ENCODE assay signal across 11 cellular contexts in genomic region chr20:35246723-35247122, GRCh38. TPM values are rescaled to one million over a fixed set of nuclear protein-coding genes. Genes with fewer than 3 reads are reported as not detected.
"Had no signal": no experiment of that assay in that cellular context is flagged by ENCODE, and none has a peak within 500 bp of the region (broad histone marks: within the 10 kb centered on the region; RNA-seq: fewer than 3 reads in every experiment).

No MANE protein-coding gene starts in this region.

- ATAC-seq: HCT116 had no signal

- H3K4me3 ChIP-seq: GM23248, HAP-1 had no signal

- DNase-seq: GM23248, GOT3, H7, HFFc6, KBM-7 had no signal

- H2AFZ ChIP-seq: GM23248 had no signal

- H3K27ac ChIP-seq: GM23248, HL-60 had no signal

- H3K36me3 ChIP-seq: HAP-1 had no signal

- H3K9ac ChIP-seq: GM23248 had no signal

- H3K9me3 ChIP-seq: HAP-1 had no signal

RNA-seq across cellular contexts. Expression of gene FAM83C, which starts 45.5 kb away (rescaled TPM):
- total RNA-seq: GM23248, H4, H7, HFFc6, HT1080 had no signal
- polyA plus RNA-seq: GM23248, IgD-negative memory B cell had no signal
